ENCODE assay signal across 8 cellular contexts in the genomic region with DNA sequence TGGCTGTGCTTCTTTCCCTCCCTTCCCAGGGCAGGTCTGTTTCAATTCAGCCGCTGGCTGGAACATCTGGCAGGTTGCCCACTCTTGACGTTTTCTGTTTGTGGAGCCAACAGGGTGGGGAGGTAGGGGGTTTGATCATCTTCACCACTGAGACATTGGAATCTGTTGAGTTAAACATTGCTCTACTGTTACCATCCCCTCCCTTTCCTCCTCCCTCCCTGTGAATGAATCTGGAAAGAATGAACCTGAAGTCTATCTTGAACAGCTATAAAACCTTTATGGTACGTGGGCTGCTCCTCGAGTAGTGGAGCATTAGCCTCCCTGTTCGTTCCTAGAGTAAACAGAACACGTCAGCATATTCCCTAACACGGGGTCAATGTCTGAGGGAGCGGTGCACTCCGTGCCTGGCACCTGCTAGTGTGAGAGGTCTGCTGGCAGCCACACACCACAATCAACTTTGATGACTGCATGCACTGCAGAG.
DNase-seq lines count a peak whose midpoint lies in the region; ATAC-seq and TF ChIP-seq lines count a peak whose summit lies in the region.

No MANE protein-coding gene starts in this region.

- no peak overlapping the region for H3K4me3 ChIP-seq in LNCaP clone FGC (ENCODE audit: low read depth, low read length)
- no peak overlapping the region for H3K4me3 ChIP-seq in astrocyte of the cerebellum (ENCODE audit: low read depth, low read length)
- H3K4me3 ChIP-seq in kidney epithelial cell (ENCODE audit: low read depth, low read length), result no peak overlapping the region

- H3K4me3 Mint-ChIP-seq in type B pancreatic cell, result peak overlapping the region; percentile 63
- H3K4me3 Mint-ChIP-seq in activated naive CD4-positive, alpha-beta T cell treated with anti-CD3 and anti-CD28 coated beads, Interleukin-2, amount 10 ng/mL, durations not matched to agents 7 days and 5 days, result no peak overlapping the region

- no peaks in the 10 kb centered on the region for H3K27me3 Mint-ChIP-seq in type B pancreatic cell
- peaks cover 3% of the 10 kb centered on the region for H3K27me3 Mint-ChIP-seq in activated naive CD4-positive, alpha-beta T cell treated with anti-CD3 and anti-CD28 coated beads, Interleukin-2, amount 10 ng/mL, durations not matched to agents 7 days and 5 days

- H3K9me3 Mint-ChIP-seq in type B pancreatic cell, result no peaks in the 10 kb centered on the region
- no peaks in the 10 kb centered on the region for H3K9me3 Mint-ChIP-seq in activated naive CD4-positive, alpha-beta T cell treated with anti-CD3 and anti-CD28 coated beads, Interleukin-2, amount 10 ng/mL, durations not matched to agents 7 days and 5 days

- H3K4me1 Mint-ChIP-seq in type B pancreatic cell (ENCODE audit: unreplicated experiment), result peaks cover 23% of the 10 kb centered on the region
- H3K4me1 Mint-ChIP-seq in activated naive CD4-positive, alpha-beta T cell treated with anti-CD3 and anti-CD28 coated beads, Interleukin-2, amount 10 ng/mL, durations not matched to agents 7 days and 5 days, result no peaks in the 10 kb centered on the region

- ATAC-seq in HG02973 (IDR thresholded peaks at IDR 0.05; ENCODE audit: unreplicated experiment), result no peak
- no peak for ATAC-seq in GM18907 (IDR thresholded peaks at IDR 0.05; ENCODE audit: unreplicated experiment)

- H3K27me3 ChIP-seq in kidney epithelial cell (ENCODE audit: control insufficient read depth, insufficient read depth, low read length), result no peaks in the 10 kb centered on the region

- CTCF ChIA-PET in activated naive CD4-positive, alpha-beta T cell treated with anti-CD3 and anti-CD28 coated beads, Interleukin-2, amount 10 ng/mL, durations not matched to agents 7 days and 5 days (lab: Charles Lee), result no interaction called here

- H3K36me3 ChIP-seq in kidney epithelial cell (ENCODE audit: control insufficient read depth, insufficient read depth, low read length), result no peaks in the 10 kb centered on the region

- in situ Hi-C loops in astrocyte of the cerebellum (cut with HindIII; ENCODE audit: low sequenced_read_pairs), result no loop called here

- H3K36me3 Mint-ChIP-seq in type B pancreatic cell, result no peaks in the 10 kb centered on the region
- H3K36me3 Mint-ChIP-seq in activated naive CD4-positive, alpha-beta T cell treated with anti-CD3 and anti-CD28 coated beads, Interleukin-2, amount 10 ng/mL, durations not matched to agents 7 days and 5 days, result no peaks in the 10 kb centered on the region

- H3K27ac Mint-ChIP-seq in type B pancreatic cell, result peak overlapping the region; percentile 73
- H3K27ac Mint-ChIP-seq in activated naive CD4-positive, alpha-beta T cell treated with anti-CD3 and anti-CD28 coated beads, Interleukin-2, amount 10 ng/mL, durations not matched to agents 7 days and 5 days, result no peak overlapping the region

- DNase-seq in LNCaP clone FGC (ENCODE audit: low read depth) (peak; percentile 6), astrocyte of the cerebellum (ENCODE audit: low read depth) (peak; percentile 78), kidney epithelial cell (ENCODE audit: low read depth) (peak; percentile 90), type B pancreatic cell (ENCODE audit: extremely low spot score, unreplicated experiment) (peak; percentile 82), SK-N-DZ (ENCODE audit: low spot score) (no peak)
- no peak for DNase-seq in activated naive CD4-positive, alpha-beta T cell treated with anti-CD3 and anti-CD28 coated beads, Interleukin-2, amount 10 ng/mL, durations not matched to agents 7 days and 5 days

- TF ChIP-seq CTCF in LNCaP clone FGC (IDR thresholded peaks at IDR 0.05; ENCODE audit: control insufficient read depth, extremely low read depth, insufficient read depth) (no peak), astrocyte of the cerebellum (IDR thresholded peaks at IDR 0.05; ENCODE audit: low read depth, low read length, missing control alignments) (no peak), kidney epithelial cell (IDR thresholded peaks at IDR 0.05; ENCODE audit: insufficient read depth, low read length, poor library complexity, severe bottlenecking) (no peak), type B pancreatic cell (conservative IDR thresholded peaks at IDR 0.05) (no peak)

Comparison
In these comparisons a context has a peak if more than half of its experiments do, and no peak if none do; other contexts are left out.
1. DNase-seq: peak in LNCaP clone FGC (single experiment), astrocyte of the cerebellum (single experiment), kidney epithelial cell (single experiment) and type B pancreatic cell (single experiment); none in SK-N-DZ (single experiment) and activated naive CD4-positive, alpha-beta T cell treated with anti-CD3 and anti-CD28 coated beads, Interleukin-2, amount 10 ng/mL, durations not matched to agents 7 days and 5 days (single experiment).